In the genomic region with DNA sequence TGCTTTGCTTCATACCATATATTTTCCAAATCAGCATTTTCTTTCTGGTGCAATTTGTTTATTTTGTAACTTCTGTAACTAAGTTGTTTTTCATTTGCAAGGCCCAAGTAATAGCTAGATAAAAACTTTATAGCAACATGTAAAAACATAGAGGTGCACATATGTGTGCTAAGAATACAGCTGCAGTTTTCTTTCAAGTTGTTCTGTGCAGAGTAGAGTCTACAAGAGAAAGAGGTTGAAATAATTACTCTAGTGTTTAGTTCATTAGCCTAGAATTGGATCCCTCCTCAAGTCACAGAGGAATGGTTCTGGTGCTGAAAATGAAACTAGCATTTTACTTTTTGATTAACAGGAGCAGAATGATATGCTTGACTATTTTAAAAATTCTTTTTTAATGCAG, we compare ENCODE assay signal across 1 cellular context.
A peak's percentile ranks its signal among the peaks of the same experiment; 100 is the strongest.
TF ChIP-seq lines count a peak whose summit lies in the region.

No MANE protein-coding gene starts in this region.

TF ChIP-seq in HepG2, 621 proteins besides CTCF, POLR2A, EP300 and RAD21:
- TF ChIP-seq KLF16 (CRISPR knock-in tag; IDR thresholded peaks at IDR 0.05) (0 out of 4 replicates have a peak, but pooled peaks of 1 of the 2 experiments have one; percentile 18), ZNF207 (IDR thresholded peaks at IDR 0.05; ENCODE audit: borderline replicate concordance) (no peak), ZNF614 (CRISPR knock-in tag; IDR thresholded peaks at IDR 0.05; ENCODE audit: borderline replicate concordance) (0 out of 2 replicates have a peak, but pooled peaks have one; percentile 15), RARA (CRISPR knock-in tag; IDR thresholded peaks at IDR 0.05) (no peak), ZNF460 (CRISPR knock-in tag; IDR thresholded peaks at IDR 0.05; ENCODE audit: borderline replicate concordance) (no peak), SMARCC2 (IDR thresholded peaks at IDR 0.05) (no peak), ZZZ3 (CRISPR knock-in tag; IDR thresholded peaks at IDR 0.05; ENCODE audit: borderline replicate concordance) (no peak)
- TF ChIP-seq, protein P1, sequence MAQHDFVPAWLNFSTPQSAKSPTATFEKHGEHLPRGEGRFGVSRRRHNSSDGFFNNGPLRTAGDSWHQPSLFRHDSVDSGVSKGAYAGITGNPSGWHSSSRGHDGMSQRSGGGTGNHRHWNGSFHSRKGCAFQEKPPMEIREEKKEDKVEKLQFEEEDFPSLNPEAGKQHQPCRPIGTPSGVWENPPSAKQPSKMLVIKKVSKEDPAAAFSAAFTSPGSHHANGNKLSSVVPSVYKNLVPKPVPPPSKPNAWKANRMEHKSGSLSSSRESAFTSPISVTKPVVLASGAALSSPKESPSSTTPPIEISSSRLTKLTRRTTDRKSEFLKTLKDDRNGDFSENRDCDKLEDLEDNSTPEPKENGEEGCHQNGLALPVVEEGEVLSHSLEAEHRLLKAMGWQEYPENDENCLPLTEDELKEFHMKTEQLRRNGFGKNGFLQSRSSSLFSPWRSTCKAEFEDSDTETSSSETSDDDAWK (CRISPR knock-in tag; IDR thresholded peaks at IDR 0.05), result no peak
- TF ChIP-seq, protein P2, sequence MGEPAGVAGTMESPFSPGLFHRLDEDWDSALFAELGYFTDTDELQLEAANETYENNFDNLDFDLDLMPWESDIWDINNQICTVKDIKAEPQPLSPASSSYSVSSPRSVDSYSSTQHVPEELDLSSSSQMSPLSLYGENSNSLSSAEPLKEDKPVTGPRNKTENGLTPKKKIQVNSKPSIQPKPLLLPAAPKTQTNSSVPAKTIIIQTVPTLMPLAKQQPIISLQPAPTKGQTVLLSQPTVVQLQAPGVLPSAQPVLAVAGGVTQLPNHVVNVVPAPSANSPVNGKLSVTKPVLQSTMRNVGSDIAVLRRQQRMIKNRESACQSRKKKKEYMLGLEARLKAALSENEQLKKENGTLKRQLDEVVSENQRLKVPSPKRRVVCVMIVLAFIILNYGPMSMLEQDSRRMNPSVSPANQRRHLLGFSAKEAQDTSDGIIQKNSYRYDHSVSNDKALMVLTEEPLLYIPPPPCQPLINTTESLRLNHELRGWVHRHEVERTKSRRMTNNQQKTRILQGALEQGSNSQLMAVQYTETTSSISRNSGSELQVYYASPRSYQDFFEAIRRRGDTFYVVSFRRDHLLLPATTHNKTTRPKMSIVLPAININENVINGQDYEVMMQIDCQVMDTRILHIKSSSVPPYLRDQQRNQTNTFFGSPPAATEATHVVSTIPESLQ (CRISPR knock-in tag; conservative IDR thresholded peaks at IDR 0.05), result no peak
- TF ChIP-seq, protein P3, sequence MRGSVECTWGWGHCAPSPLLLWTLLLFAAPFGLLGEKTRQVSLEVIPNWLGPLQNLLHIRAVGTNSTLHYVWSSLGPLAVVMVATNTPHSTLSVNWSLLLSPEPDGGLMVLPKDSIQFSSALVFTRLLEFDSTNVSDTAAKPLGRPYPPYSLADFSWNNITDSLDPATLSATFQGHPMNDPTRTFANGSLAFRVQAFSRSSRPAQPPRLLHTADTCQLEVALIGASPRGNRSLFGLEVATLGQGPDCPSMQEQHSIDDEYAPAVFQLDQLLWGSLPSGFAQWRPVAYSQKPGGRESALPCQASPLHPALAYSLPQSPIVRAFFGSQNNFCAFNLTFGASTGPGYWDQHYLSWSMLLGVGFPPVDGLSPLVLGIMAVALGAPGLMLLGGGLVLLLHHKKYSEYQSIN (CRISPR knock-in tag; IDR thresholded peaks at IDR 0.05; ENCODE audit: borderline replicate concordance), result no peak
